In the genomic region with DNA sequence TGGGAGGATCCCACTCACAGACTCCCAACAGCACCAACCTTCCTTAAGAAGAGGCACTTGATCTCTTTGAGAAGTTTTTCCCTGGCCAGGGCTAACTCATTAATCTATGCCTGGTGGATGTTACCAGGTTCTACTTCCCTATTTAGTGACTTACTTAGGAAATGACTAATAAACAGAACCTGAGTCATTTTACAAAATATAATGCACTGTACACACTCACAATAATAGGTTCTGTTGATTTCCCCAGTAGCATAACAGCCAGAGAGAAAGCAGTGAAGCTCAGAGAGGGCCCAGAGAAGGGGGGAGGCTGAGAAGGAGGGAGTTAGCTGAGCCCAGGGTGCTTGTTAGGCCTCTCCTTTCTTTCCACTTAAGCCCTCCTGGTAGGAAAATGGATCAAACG, we compare ENCODE assay signal across 9 cellular contexts. TPM values are rescaled to one million over a fixed set of nuclear protein-coding genes. Genes with fewer than 3 reads are reported as not detected.
DNase-seq lines count a peak whose midpoint lies in the region; ATAC-seq, FAIRE-seq and TF ChIP-seq lines count a peak whose summit lies in the region.
"Had no signal": no experiment of that assay in that cellular context is flagged by ENCODE, and none has a peak within 500 bp of the region (broad histone marks: within the 10 kb centered on the region; RNA-seq: fewer than 3 reads in every experiment).

No MANE protein-coding gene starts in this region.

- H3K79me2 ChIP-seq in GM12878 (ENCODE audit: control insufficient read depth, insufficient read depth, low read length) = no peaks in the 10 kb centered on the region

- H3K4me1 ChIP-seq in GM12878 (ENCODE audit: control insufficient read depth, insufficient read depth, low read length) (0 out of 2 replicates have a peak, but pooled peaks cover 2% of the 10 kb centered on the region), A673 (ENCODE audit: insufficient read depth, low read length, poor library complexity, severe bottlenecking) (no peaks in the 10 kb centered on the region), suprapubic skin (no peaks in the 10 kb centered on the region)

- TF ChIP-seq CTCF in GM10248 (IDR thresholded peaks at IDR 0.05; ENCODE audit: control extremely low read depth, extremely low read depth, low read depth, missing control alignments) = no peak
- TF ChIP-seq CTCF in GM12878 (IDR thresholded peaks at IDR 0.05 in 2 of 3, conservative IDR thresholded peaks at IDR 0.05 in 1 of 3; ENCODE audit: control insufficient read depth in 2 of 3, extremely low read depth in 1 of 3, insufficient read depth in 1 of 3, low read depth in 3 of 3, low read length in 3 of 3) = no peak
- no peak for TF ChIP-seq CTCF in A673 (conservative IDR thresholded peaks at IDR 0.05; ENCODE audit: low read depth, low read length)
- TF ChIP-seq CTCF in suprapubic skin (IDR thresholded peaks at IDR 0.05) = no peak

- no peak for FAIRE-seq in GM12878 (lab: Jason Lieb, UNC)

- H3K4me2 ChIP-seq in GM12878 (ENCODE audit: control insufficient read depth, insufficient read depth) = no peak overlapping the region

- H3K27ac ChIP-seq in GM12878 (ENCODE audit: control insufficient read depth, insufficient read depth) (no peak overlapping the region), A673 (ENCODE audit: low read depth, low read length, poor library complexity, severe bottlenecking) (no peak overlapping the region), suprapubic skin (no peak overlapping the region)

- RAD21 ChIA-PET in GM12878 (lab: Charles Lee; ENCODE audit: unreplicated experiment) = no interaction called here

- DNase-seq in GM10248 (ENCODE audit: extremely low spot score) (peak; percentile 31), GM12878 (ENCODE audit: low read depth, low spot score) (peak; percentile 34), hypothalamus (lab: John Stamatoyannopoulos, UW) (no peak), A673 (ENCODE audit: low spot score) (no peak), glomerular visceral epithelial cell (ENCODE audit: extremely low spot score) (no peak), suprapubic skin (ENCODE audit: low spot score in 2 of 2) (no peak)
- DNase-seq: activated naive CD8-positive, alpha-beta T cell treated with anti-CD3 and anti-CD28 coated beads, Interleukin-2, amount 10 ng/mL, durations not matched to agents 7 days and 5 days had no signal

- no peak for TF ChIP-seq EP300 in GM12878 (IDR thresholded peaks at IDR 0.05; ENCODE audit: borderline replicate concordance in 1 of 2, control insufficient read depth in 1 of 2, low read depth in 2 of 2, low read length in 2 of 2)
- no peak for TF ChIP-seq EP300 in suprapubic skin (IDR thresholded peaks at IDR 0.05)

- BruUV-seq in GM12878 (replicated peaks; lab: Mats Ljungman, UMichigan) (no TSS peak), A673 (replicated peaks; lab: Mats Ljungman, UMichigan) (no TSS peak)

- no peak for TF ChIP-seq POLR2A in GM12878 (IDR thresholded peaks at IDR 0.05; ENCODE audit: low read depth, low read length)
- no peak for TF ChIP-seq POLR2A in suprapubic skin (IDR thresholded peaks at IDR 0.05)

- H3K36me3 ChIP-seq in GM12878 (ENCODE audit: control insufficient read depth in 2 of 2, insufficient read depth in 2 of 2, low read length in 1 of 2) (no peaks in the 10 kb centered on the region), A673 (ENCODE audit: insufficient read depth, low read length, poor library complexity, severe bottlenecking) (no peaks in the 10 kb centered on the region), suprapubic skin (no peaks in the 10 kb centered on the region)

- H4K20me1 ChIP-seq in GM12878 (ENCODE audit: control insufficient read depth, insufficient read depth) = no peaks in the 10 kb centered on the region

- H3K27me3 ChIP-seq in GM12878 (replicated peaks in 1 of 2; ENCODE audit: control insufficient read depth in 2 of 2, insufficient read depth in 2 of 2, low read length in 1 of 2) (no peaks in the 10 kb centered on the region), A673 (replicated peaks; ENCODE audit: insufficient read depth, low read depth, low read length, poor library complexity) (peaks cover 6% of the 10 kb centered on the region), suprapubic skin (no peaks in the 10 kb centered on the region)

- 0% methylated on average over 1 of the region's 1 CpG for WGBS in GM12878 (ENCODE audit: insufficient coverage, insufficient replicate concordance, low lambda C conversion rate, missing lambda C conversion rate)
- whole genome bisulfite sequencing in suprapubic skin = 70% methylated on average over 1 of the region's 1 CpG

- intact Hi-C loops in GM12878 (cut with micrococcal nuclease; ENCODE audit: unreplicated experiment) (loop anchor here (5.0 kb wide), 1 partner anchor 181 kb away; no protein-coding TSS in a partner anchor), A673 (cut with micrococcal nuclease; ENCODE audit: unreplicated experiment) (no loop called here)

- ATAC-seq in GM21367 (IDR thresholded peaks at IDR 0.05; ENCODE audit: unreplicated experiment) = peak; percentile 81
- ATAC-seq in HG03460 (IDR thresholded peaks at IDR 0.05; ENCODE audit: unreplicated experiment) = peak; percentile 93
- ATAC-seq in GM12878 = peak; percentile 99

- CTCF ChIA-PET in GM10248 (lab: Yijun Ruan, JAX) = interaction anchor here (1.0 kb wide), 1 partner anchor 207 kb away, joined by 3 read pairs; no protein-coding TSS in a partner anchor
- CTCF ChIA-PET in GM12878 (lab: Yijun Ruan, JAX) = no interaction called here
- CTCF ChIA-PET in A673 (lab: Charles Lee) = no interaction called here

- H3K9ac ChIP-seq in GM12878 (ENCODE audit: control insufficient read depth, insufficient read depth, low read length) = no peak overlapping the region

- SMC1A ChIA-PET in GM12878 (lab: Charles Lee; ENCODE audit: uncharacterized antibody, unreplicated experiment) = no interaction called here

- H3K4me3 ChIP-seq in GM12878 = no peak overlapping the region
- H3K4me3 ChIP-seq in A673 (ENCODE audit: low read depth, low read length, poor library complexity, severe bottlenecking) = no peak overlapping the region
- no peak overlapping the region for H3K4me3 ChIP-seq in suprapubic skin

- POLR2A ChIA-PET in GM10248 (lab: Yijun Ruan, JAX) = no interaction called here
- POLR2A ChIA-PET in GM12878 (lab: Charles Lee) = interaction anchor here (0.5 kb wide), 1 partner anchor 59 kb away, joined by 3 read pairs; no protein-coding TSS in a partner anchor
- POLR2A ChIA-PET in A673 (lab: Charles Lee; ENCODE audit: low non-redundant PET) = no interaction called here

- in situ Hi-C loops in GM12878 (cut with MboI) = no loop called here

- TF ChIP-seq RAD21 in GM12878 (IDR thresholded peaks at IDR 0.05; ENCODE audit: insufficient read depth, low read depth, low read length) = no peak

- no peak overlapping the region for H2AFZ ChIP-seq in GM12878 (ENCODE audit: control insufficient read depth, low read depth, low read length)

- H3K9me3 ChIP-seq in GM12878 (replicated peaks; ENCODE audit: control insufficient read depth, insufficient read depth, low read length) (no peaks in the 10 kb centered on the region; the same call in 2 of the 3 replicates), A673 (ENCODE audit: low read depth, low read length, poor library complexity, severe bottlenecking) (no peaks in the 10 kb centered on the region), suprapubic skin (no peaks in the 10 kb centered on the region)

TF ChIP-seq in GM12878, 131 proteins besides CTCF, POLR2A, EP300 and RAD21 (continues in another document):
- TF ChIP-seq ZBED1 (IDR thresholded peaks at IDR 0.05; ENCODE audit: borderline replicate concordance) = no peak
- 0 out of 2 replicates have a peak, but pooled peaks have one; percentile 29 for TF ChIP-seq BCL11A (IDR thresholded peaks at IDR 0.05; ENCODE audit: low read depth, low read length)
- TF ChIP-seq CHD1 (IDR thresholded peaks at IDR 0.05; ENCODE audit: low read depth, low read length) = no peak
- peak; percentile 44 for TF ChIP-seq MEF2B (IDR thresholded peaks at IDR 0.05; ENCODE audit: partially characterized antibody, poor library complexity, severe bottlenecking)
- TF ChIP-seq ETV6 (conservative IDR thresholded peaks at IDR 0.05 in 1 of 2, IDR thresholded peaks at IDR 0.05 in 1 of 2; ENCODE audit: borderline replicate concordance in 1 of 2, low read depth in 1 of 2) = peak in 1 of 2 experiments; percentile 74; a peak in 2 of 4 replicates
- TF ChIP-seq JUNB (IDR thresholded peaks at IDR 0.05) = peak; percentile 86
- TF ChIP-seq SPI1 (IDR thresholded peaks at IDR 0.05; ENCODE audit: borderline replicate concordance, insufficient read depth, low read depth, low read length) = peak; percentile 58; the same call in 1 of the 2 replicates
- no peak for TF ChIP-seq POLR2AphosphoS5 (IDR thresholded peaks at IDR 0.05; ENCODE audit: low read length)
- TF ChIP-seq FOS (IDR thresholded peaks at IDR 0.05; ENCODE audit: borderline replicate concordance, extremely low read depth, insufficient read length) = no peak
- peak; percentile 50; the same call in 1 of the 2 replicates for TF ChIP-seq IRF4 (IDR thresholded peaks at IDR 0.05; ENCODE audit: low read depth, low read length)
- TF ChIP-seq FOXM1 (IDR thresholded peaks at IDR 0.05; ENCODE audit: low read depth, low read length) = peak; percentile 36; the same call in 1 of the 2 replicates
- TF ChIP-seq TCF3 (IDR thresholded peaks at IDR 0.05; ENCODE audit: borderline replicate concordance, insufficient read depth, low read depth, low read length) = no peak
- 0 out of 2 replicates have a peak, but pooled peaks have one; percentile 37 for TF ChIP-seq PML (IDR thresholded peaks at IDR 0.05; ENCODE audit: low read length)
- no peak for TF ChIP-seq RELA (IDR thresholded peaks at IDR 0.05; ENCODE audit: borderline replicate concordance, partially characterized antibody)

RNA-seq across cellular contexts. Expression of gene FRMD3, which starts 27.1 kb away (rescaled TPM):
- 3.1 and 3.4 TPM in 2 replicates for total RNA-seq in GM12878 (2013; cell fraction: nucleolus; rRNA removed)
- total RNA-seq in GM12878 (2014; rRNA removed) (0.11 and 0.28 TPM in 2 replicates), GM12878 (2014; rRNA removed; fragmentation: Illumina TruSeq; extraction: Trizol) (0.14 and 0.22 TPM in 2 replicates), GM12878 (2021) (0.21 and 0.29 TPM in 2 replicates), A673 (2021) (0.98 and 1.0 TPM in 2 replicates), suprapubic skin (1 to 10 TPM; 2.8 to 7.0 (median 5.2) TPM)
- polyA plus RNA-seq in GM12878 (2011; ENCODE audit: low read depth) = 0.07 TPM
- polyA plus RNA-seq in GM12878 (2011; rRNA removed) (0.68 and 1.1 TPM in 2 replicates), GM12878 (2014; fragmentation: Illumina TruSeq; extraction: Trizol) (0.10 and 0.38 TPM in 2 replicates), GM12878 (2014; fragmentation: Nextera tagmentation; extraction: Ambion mirVana) (under 1 TPM in 1 of 2 experiments, not detected in 1; 0.04 TPM), GM12878 (2014; rRNA removed) (0.10 and 0.18 TPM in 2 replicates), GM12878 (2016; fragmentation: Nextera tagmentation; extraction: Ambion mirVana) (under 1 TPM; 0.09 to 0.29 TPM)
- polyA plus RNA-seq in GM12878 (2011; cell fraction: cytosol; rRNA removed) = 0.39 and 0.64 TPM in 2 replicates
- polyA plus RNA-seq in GM12878 (2011; cell fraction: nucleus; rRNA removed) = 0.51 and 0.79 TPM in 2 replicates
- polyA plus RNA-seq in GM12878 (2012) = 0.11 and 0.31 TPM in 2 replicates
- polyA minus RNA-seq in GM12878 (2011; rRNA and poly(A)+ RNA removed) = 2.9 and 3.4 TPM in 2 replicates
- 0.40 and 0.73 TPM in 2 replicates for polyA minus RNA-seq in GM12878 (2011; cell fraction: cytosol; rRNA and poly(A)+ RNA removed)
- polyA minus RNA-seq in GM12878 (2011; cell fraction: nucleus; rRNA and poly(A)+ RNA removed) = 1.8 and 3.2 TPM in 2 replicates

Comparison
In these comparisons a context has a peak if more than half of its experiments do, and no peak if none do; other contexts are left out.
1. DNase-seq: peak in GM10248 (single experiment) and GM12878 (single experiment); none in hypothalamus (0 of 51), A673 (single experiment), glomerular visceral epithelial cell (single experiment) and suprapubic skin (0 of 2).
2. Peak in every context shown above with its lines, with median percentiles within 50 percentile points of each other: ATAC-seq.